In genomic region chr11:64357904-64358535, GRCh38 we compare ENCODE assay signal across 8 cellular contexts. TPM values are rescaled to one million over a fixed set of nuclear protein-coding genes. Genes with fewer than 3 reads are reported as not detected.
DNase-seq lines count a peak whose midpoint lies in the region; ATAC-seq and TF ChIP-seq lines count a peak whose summit lies in the region.

No MANE protein-coding gene starts in this region.

- no peaks in the 10 kb centered on the region for H3K79me2 ChIP-seq in parathyroid adenoma

- H3K36me3 Mint-ChIP-seq in T-helper 17 cell (ENCODE audit: low read depth) = peaks cover 3% of the 10 kb centered on the region

- H3K4me2 ChIP-seq in parathyroid adenoma (ENCODE audit: low read length) = peak overlapping the region; percentile 74

- no peak for ATAC-seq in T-helper 17 cell
- ATAC-seq in HG02763 (IDR thresholded peaks at IDR 0.05; ENCODE audit: unreplicated experiment) = no peak

- POLR2A ChIA-PET in HEK293T (lab: Yijun Ruan, JAX) = interaction anchor here (1.0 to 7.1 kb wide), 3 partner anchors 17 to 87 kb away, joined by 5 to 70 read pairs (median 31); partner anchors contain the start of genes PRDX5 and TRMT112

- no peak overlapping the region for H3K27ac ChIP-seq in effector memory CD4-positive, alpha-beta T cell (ENCODE audit: insufficient read depth, low read length, poor library complexity, severe bottlenecking)
- H3K27ac ChIP-seq in parathyroid adenoma = no peak overlapping the region

- H3K4me3 Mint-ChIP-seq in T-helper 17 cell = peak overlapping the region; percentile 85

- H3K4me1 ChIP-seq in effector memory CD4-positive, alpha-beta T cell (ENCODE audit: control insufficient read depth, insufficient read depth, low read length, poor library complexity, severe bottlenecking) = peaks cover 29% of the 10 kb centered on the region
- H3K4me1 ChIP-seq in parathyroid adenoma = peaks cover 4% of the 10 kb centered on the region

- H3K36me3 ChIP-seq in H7 (replicated peaks; ENCODE audit: control insufficient read depth, insufficient read depth, low read length) (peaks cover 11% of the 10 kb centered on the region), parathyroid adenoma (ENCODE audit: control insufficient read depth, insufficient read depth, low read length) (no peaks in the 10 kb centered on the region)
- peaks cover 28% of the 10 kb centered on the region for H3K36me3 ChIP-seq in effector memory CD4-positive, alpha-beta T cell (ENCODE audit: control insufficient read depth, insufficient read depth, low read length)

- H3K27me3 ChIP-seq in H7 (ENCODE audit: control insufficient read depth, insufficient read depth, low read length) (no peaks in the 10 kb centered on the region), parathyroid adenoma (ENCODE audit: control insufficient read depth, insufficient read depth, low read length) (no peaks in the 10 kb centered on the region)
- H3K27me3 ChIP-seq in effector memory CD4-positive, alpha-beta T cell (replicated peaks; ENCODE audit: control insufficient read depth, insufficient read depth, low read length, poor library complexity, severe bottlenecking) = no peaks in the 10 kb centered on the region

- H3K9me3 ChIP-seq in T-helper 17 cell (ENCODE audit: control insufficient read depth, low read length, poor library complexity, severe bottlenecking) = no peaks in the 10 kb centered on the region
- no peaks in the 10 kb centered on the region for H3K9me3 ChIP-seq in effector memory CD4-positive, alpha-beta T cell (ENCODE audit: control insufficient read depth, low read length)
- H3K9me3 ChIP-seq in parathyroid adenoma (ENCODE audit: control insufficient read depth, low read length) = no peaks in the 10 kb centered on the region

- H3K9ac ChIP-seq in parathyroid adenoma = no peak overlapping the region

- DNase-seq in H7 (peak; percentile 66), T-helper 17 cell (no peak), NCI-H524 (lab: John Stamatoyannopoulos, UW) (no peak), NCI-H1105 treated with DMSO at 0.1 percent for 48 hours (lab: John Stamatoyannopoulos, UW) (no peak), HEK293T (ENCODE audit: extremely low spot score) (no peak)
- DNase-seq in effector memory CD4-positive, alpha-beta T cell = no peak

- CTCF ChIA-PET in HEK293T (lab: Yijun Ruan, JAX) = interaction anchor here (3.9 to 5.6 kb wide), 2 partner anchors 16 to 90 kb away, joined by 18 to 33 read pairs; partner anchors contain the start of gene CCDC88B

- no peak overlapping the region for H2AFZ ChIP-seq in parathyroid adenoma

- no peaks in the 10 kb centered on the region for H3K27me3 Mint-ChIP-seq in T-helper 17 cell

- no peak overlapping the region for H3K4me3 ChIP-seq in H7 (ENCODE audit: insufficient read depth, low read depth, low read length)
- peak overlapping the region; percentile 48 for H3K4me3 ChIP-seq in effector memory CD4-positive, alpha-beta T cell (ENCODE audit: insufficient read depth, low read depth, low read length, poor library complexity, severe bottlenecking)
- no peak overlapping the region for H3K4me3 ChIP-seq in parathyroid adenoma (ENCODE audit: low read depth, low read length)

- no peak for TF ChIP-seq CTCF in parathyroid adenoma (IDR thresholded peaks at IDR 0.05)

- peaks cover 20% of the 10 kb centered on the region for H3K4me1 Mint-ChIP-seq in T-helper 17 cell

- H3K27ac Mint-ChIP-seq in T-helper 17 cell = peak overlapping the region; percentile 54

TF ChIP-seq in HEK293T, 16 proteins besides CTCF, POLR2A, EP300 and RAD21:
- TF ChIP-seq NFRKB (IDR thresholded peaks at IDR 0.05) (no peak), PKNOX1 (IDR thresholded peaks at IDR 0.05) (no peak), ARNT (IDR thresholded peaks at IDR 0.05) (no peak), SUZ12 (IDR thresholded peaks at IDR 0.05) (no peak), SP1 (IDR thresholded peaks at IDR 0.05) (no peak), FOXM1 (IDR thresholded peaks at IDR 0.05; ENCODE audit: borderline replicate concordance) (no peak), TARDBP (IDR thresholded peaks at IDR 0.05) (no peak), CTBP1 (IDR thresholded peaks at IDR 0.05; ENCODE audit: borderline replicate concordance) (no peak), HDGF (IDR thresholded peaks at IDR 0.05; ENCODE audit: borderline replicate concordance) (no peak), ZNF384 (IDR thresholded peaks at IDR 0.05) (no peak), ELF4 (IDR thresholded peaks at IDR 0.05) (no peak), BHLHE40 (IDR thresholded peaks at IDR 0.05; ENCODE audit: borderline replicate concordance) (no peak), LEF1 (IDR thresholded peaks at IDR 0.05; ENCODE audit: borderline replicate concordance) (no peak), FOXK2 (IDR thresholded peaks at IDR 0.05) (no peak), L3MBTL2 (conservative IDR thresholded peaks at IDR 0.05) (no peak), FOXA1 (IDR thresholded peaks at IDR 0.05) (no peak)
TF ChIP-seq in HEK293T: peak in this region for 0.

RNA-seq across cellular contexts. Expression of gene RPS6KA4, which starts 0.9 kb away (rescaled TPM):
- total RNA-seq in H7 (2014; rRNA removed; shearing (Covaris generic)) = 16.0 and 17.6 TPM in 2 replicates
- 10 to 100 TPM; 21.5 to 26.1 TPM for total RNA-seq in T-helper 17 cell

RNA-seq across cellular contexts. Expression of gene CCDC88B, which starts 18.0 kb away (rescaled TPM):
- 7.7 and 9.9 TPM in 2 replicates for total RNA-seq in H7 (2014; rRNA removed; shearing (Covaris generic))
- total RNA-seq in T-helper 17 cell = 100 to 1,000 TPM; 111 to 153 TPM

RNA-seq across cellular contexts. Expression of gene PRDX5, which starts 40.1 kb away (rescaled TPM):
- total RNA-seq in H7 (2014; rRNA removed; shearing (Covaris generic)) = 272 and 303 TPM in 2 replicates
- total RNA-seq in T-helper 17 cell = 10 to 100 TPM; 46.4 to 49.7 TPM

RNA-seq across cellular contexts. Expression of gene TRMT112, which starts 40.7 kb away (rescaled TPM):
- total RNA-seq in H7 (2014; rRNA removed; shearing (Covaris generic)) = 261 and 314 TPM in 2 replicates
- total RNA-seq in T-helper 17 cell = 100 to 1,000 TPM in 1 of 2 donors, 10 to 100 TPM in 1; 95.4 to 110 TPM

RNA-seq across cellular contexts. Expression of gene ESRRA, which starts 52.7 kb away (rescaled TPM):
- total RNA-seq in H7 (2014; rRNA removed; shearing (Covaris generic)) = 80.5 and 94.8 TPM in 2 replicates
- 10 to 100 TPM; 25.7 to 26.6 TPM for total RNA-seq in T-helper 17 cell

Comparison
In these comparisons a context has a peak if more than half of its experiments do, and no peak if none do; other contexts are left out.
1. RNA of gene CCDC88B, which starts 18.0 kb away (total RNA-seq): 111 to 153 TPM in T-helper 17 cell; 7.7 to 9.9 TPM in H7; every median in the first group is over 10 times any median in the second.